ENCODE assay signal across 1 cellular context in the genomic region with DNA sequence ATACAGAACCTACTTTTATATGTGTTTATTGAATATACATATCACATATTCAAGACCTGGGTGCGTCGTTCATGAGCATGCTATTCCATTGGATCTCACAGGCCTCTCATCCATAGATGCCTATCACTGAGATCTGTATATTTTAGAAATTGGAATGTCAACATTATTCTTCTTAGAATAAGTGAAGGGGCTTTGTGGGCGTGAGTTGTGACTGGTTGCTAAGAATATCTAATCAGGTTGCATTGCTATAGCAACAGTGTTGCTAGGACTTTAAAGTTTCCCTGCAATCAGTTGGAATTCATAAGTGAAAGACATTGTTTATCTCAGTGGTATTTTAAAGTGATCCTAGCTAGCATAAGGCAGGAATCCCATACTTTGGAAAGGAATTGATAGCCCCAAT.
TF ChIP-seq lines count a peak whose summit lies in the region.

No MANE protein-coding gene starts in this region.

TF ChIP-seq in GM23338, 12 proteins besides CTCF, POLR2A, EP300 and RAD21 (continued from another document):
- TF ChIP-seq, protein P1, sequence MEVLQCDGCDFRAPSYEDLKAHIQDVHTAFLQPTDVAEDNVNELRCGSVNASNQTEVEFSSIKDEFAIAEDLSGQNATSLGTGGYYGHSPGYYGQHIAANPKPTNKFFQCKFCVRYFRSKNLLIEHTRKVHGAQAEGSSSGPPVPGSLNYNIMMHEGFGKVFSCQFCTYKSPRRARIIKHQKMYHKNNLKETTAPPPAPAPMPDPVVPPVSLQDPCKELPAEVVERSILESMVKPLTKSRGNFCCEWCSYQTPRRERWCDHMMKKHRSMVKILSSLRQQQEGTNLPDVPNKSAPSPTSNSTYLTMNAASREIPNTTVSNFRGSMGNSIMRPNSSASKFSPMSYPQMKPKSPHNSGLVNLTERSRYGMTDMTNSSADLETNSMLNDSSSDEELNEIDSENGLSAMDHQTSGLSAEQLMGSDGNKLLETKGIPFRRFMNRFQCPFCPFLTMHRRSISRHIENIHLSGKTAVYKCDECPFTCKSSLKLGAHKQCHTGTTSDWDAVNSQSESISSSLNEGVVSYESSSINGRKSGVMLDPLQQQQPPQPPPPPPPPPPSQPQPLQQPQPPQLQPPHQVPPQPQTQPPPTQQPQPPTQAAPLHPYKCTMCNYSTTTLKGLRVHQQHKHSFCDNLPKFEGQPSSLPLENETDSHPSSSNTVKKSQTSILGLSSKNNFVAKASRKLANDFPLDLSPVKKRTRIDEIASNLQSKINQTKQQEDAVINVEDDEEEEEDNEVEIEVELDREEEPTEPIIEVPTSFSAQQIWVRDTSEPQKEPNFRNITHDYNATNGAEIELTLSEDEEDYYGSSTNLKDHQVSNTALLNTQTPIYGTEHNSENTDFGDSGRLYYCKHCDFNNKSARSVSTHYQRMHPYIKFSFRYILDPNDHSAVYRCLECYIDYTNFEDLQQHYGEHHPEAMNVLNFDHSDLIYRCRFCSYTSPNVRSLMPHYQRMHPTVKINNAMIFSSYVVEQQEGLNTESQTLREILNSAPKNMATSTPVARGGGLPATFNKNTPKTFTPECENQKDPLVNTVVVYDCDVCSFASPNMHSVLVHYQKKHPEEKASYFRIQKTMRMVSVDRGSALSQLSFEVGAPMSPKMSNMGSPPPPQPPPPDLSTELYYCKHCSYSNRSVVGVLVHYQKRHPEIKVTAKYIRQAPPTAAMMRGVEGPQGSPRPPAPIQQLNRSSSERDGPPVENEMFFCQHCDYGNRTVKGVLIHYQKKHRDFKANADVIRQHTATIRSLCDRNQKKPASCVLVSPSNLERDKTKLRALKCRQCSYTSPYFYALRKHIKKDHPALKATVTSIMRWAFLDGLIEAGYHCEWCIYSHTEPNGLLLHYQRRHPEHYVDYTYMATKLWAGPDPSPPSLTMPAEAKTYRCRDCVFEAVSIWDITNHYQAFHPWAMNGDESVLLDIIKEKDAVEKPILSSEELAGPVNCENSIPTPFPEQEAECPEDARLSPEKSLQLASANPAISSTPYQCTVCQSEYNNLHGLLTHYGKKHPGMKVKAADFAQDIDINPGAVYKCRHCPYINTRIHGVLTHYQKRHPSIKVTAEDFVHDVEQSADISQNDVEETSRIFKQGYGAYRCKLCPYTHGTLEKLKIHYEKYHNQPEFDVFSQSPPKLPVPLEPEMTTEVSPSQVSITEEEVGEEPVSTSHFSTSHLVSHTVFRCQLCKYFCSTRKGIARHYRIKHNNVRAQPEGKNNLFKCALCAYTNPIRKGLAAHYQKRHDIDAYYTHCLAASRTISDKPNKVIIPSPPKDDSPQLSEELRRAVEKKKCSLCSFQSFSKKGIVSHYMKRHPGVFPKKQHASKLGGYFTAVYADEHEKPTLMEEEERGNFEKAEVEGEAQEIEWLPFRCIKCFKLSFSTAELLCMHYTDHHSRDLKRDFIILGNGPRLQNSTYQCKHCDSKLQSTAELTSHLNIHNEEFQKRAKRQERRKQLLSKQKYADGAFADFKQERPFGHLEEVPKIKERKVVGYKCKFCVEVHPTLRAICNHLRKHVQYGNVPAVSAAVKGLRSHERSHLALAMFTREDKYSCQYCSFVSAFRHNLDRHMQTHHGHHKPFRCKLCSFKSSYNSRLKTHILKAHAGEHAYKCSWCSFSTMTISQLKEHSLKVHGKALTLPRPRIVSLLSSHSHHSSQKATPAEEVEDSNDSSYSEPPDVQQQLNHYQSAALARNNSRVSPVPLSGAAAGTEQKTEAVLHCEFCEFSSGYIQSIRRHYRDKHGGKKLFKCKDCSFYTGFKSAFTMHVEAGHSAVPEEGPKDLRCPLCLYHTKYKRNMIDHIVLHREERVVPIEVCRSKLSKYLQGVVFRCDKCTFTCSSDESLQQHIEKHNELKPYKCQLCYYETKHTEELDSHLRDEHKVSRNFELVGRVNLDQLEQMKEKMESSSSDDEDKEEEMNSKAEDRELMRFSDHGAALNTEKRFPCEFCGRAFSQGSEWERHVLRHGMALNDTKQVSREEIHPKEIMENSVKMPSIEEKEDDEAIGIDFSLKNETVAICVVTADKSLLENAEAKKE (CRISPR knock-in tag; IDR thresholded peaks at IDR 0.05): no peak
- no peak for TF ChIP-seq EZH2 (IDR thresholded peaks at IDR 0.05; ENCODE audit: low read depth, unreplicated experiment)
